1 cellular context compared by ENCODE assay signal in genomic region chr10:78302989-78303854, GRCh38.
TF ChIP-seq lines count a peak whose summit lies in the region.

No MANE protein-coding gene starts in this region.

TF ChIP-seq in HepG2, 621 proteins besides CTCF, POLR2A, EP300 and RAD21 (continued from another document and continues in another):
- TF ChIP-seq NPAS2 (CRISPR knock-in tag; IDR thresholded peaks at IDR 0.05; ENCODE audit: borderline replicate concordance): no peak
- TF ChIP-seq NKX3-1 (CRISPR knock-in tag; IDR thresholded peaks at IDR 0.05): no peak
- no peak for TF ChIP-seq AKNA (CRISPR knock-in tag; IDR thresholded peaks at IDR 0.05; ENCODE audit: borderline replicate concordance)
- 0 out of 2 replicates have a peak, but pooled peaks have one; percentile 26 for TF ChIP-seq ZNF205 (CRISPR knock-in tag; IDR thresholded peaks at IDR 0.05)
- 0 out of 2 replicates have a peak, but pooled peaks have one; percentile 11 for TF ChIP-seq ZNF362 (CRISPR knock-in tag; IDR thresholded peaks at IDR 0.05; ENCODE audit: borderline replicate concordance)
- TF ChIP-seq KLF9 (CRISPR knock-in tag; IDR thresholded peaks at IDR 0.05; ENCODE audit: low read depth): no peak
- TF ChIP-seq ZNF333 (CRISPR knock-in tag; IDR thresholded peaks at IDR 0.05; ENCODE audit: borderline replicate concordance): no peak
- TF ChIP-seq ZNF260 (CRISPR knock-in tag; IDR thresholded peaks at IDR 0.05; ENCODE audit: borderline replicate concordance, low read depth): no peak
- TF ChIP-seq ZNF569 (CRISPR knock-in tag; IDR thresholded peaks at IDR 0.05; ENCODE audit: borderline replicate concordance): no peak
- TF ChIP-seq ZBTB42 (CRISPR knock-in tag; IDR thresholded peaks at IDR 0.05): no peak
- TF ChIP-seq RFX5 (IDR thresholded peaks at IDR 0.05; ENCODE audit: low read depth, low read length): no peak
- peak; percentile 54; the same call in 1 of the 2 replicates for TF ChIP-seq ZNF543 (CRISPR knock-in tag; IDR thresholded peaks at IDR 0.05)
- TF ChIP-seq PCBP1 (IDR thresholded peaks at IDR 0.05; ENCODE audit: borderline replicate concordance, low read depth, low read length): no peak
- TF ChIP-seq XRCC5 (optimal IDR thresholded peaks at IDR 0.05; ENCODE audit: low read length): peak; percentile 93
- peak; percentile 21 for TF ChIP-seq AGO2 (optimal IDR thresholded peaks at IDR 0.05; ENCODE audit: low read depth, low read length)
- 0 out of 2 replicates have a peak, but pooled peaks have one; percentile 29 for TF ChIP-seq RERE (CRISPR knock-in tag; IDR thresholded peaks at IDR 0.05; ENCODE audit: low read depth)
- 0 out of 2 replicates have a peak, but pooled peaks have one; percentile 48 for TF ChIP-seq SSRP1 (CRISPR knock-in tag; IDR thresholded peaks at IDR 0.05)
- TF ChIP-seq ARNT (IDR thresholded peaks at IDR 0.05): no peak
- 0 out of 2 replicates have a peak, but pooled peaks have one; percentile 16 for TF ChIP-seq E2F5 (CRISPR knock-in tag; conservative IDR thresholded peaks at IDR 0.05)
- no peak for TF ChIP-seq ZNF703 (CRISPR knock-in tag; IDR thresholded peaks at IDR 0.05; ENCODE audit: borderline replicate concordance)
- no peak for TF ChIP-seq ZNF138 (CRISPR knock-in tag; IDR thresholded peaks at IDR 0.05; ENCODE audit: low read depth)
- no peak for TF ChIP-seq NFATC3 (CRISPR knock-in tag; IDR thresholded peaks at IDR 0.05)
- TF ChIP-seq ZNF784 (CRISPR knock-in tag; IDR thresholded peaks at IDR 0.05; ENCODE audit: borderline replicate concordance): peak; percentile 75; the same call in 1 of the 2 replicates
- 0 out of 2 replicates have a peak, but pooled peaks have one; percentile 33 for TF ChIP-seq PAWR (CRISPR knock-in tag; IDR thresholded peaks at IDR 0.05; ENCODE audit: borderline replicate concordance)
- peak; percentile 17; the same call in 1 of the 2 replicates for TF ChIP-seq NFYB (CRISPR knock-in tag; IDR thresholded peaks at IDR 0.05)
- TF ChIP-seq ZBTB34 (CRISPR knock-in tag; IDR thresholded peaks at IDR 0.05): peak; percentile 91
- TF ChIP-seq ZNF382 (CRISPR knock-in tag; IDR thresholded peaks at IDR 0.05; ENCODE audit: borderline replicate concordance): no peak
- no peak for TF ChIP-seq PBX3 (CRISPR knock-in tag; IDR thresholded peaks at IDR 0.05; ENCODE audit: borderline replicate concordance)
- TF ChIP-seq BORCS8-MEF2B (CRISPR knock-in tag; IDR thresholded peaks at IDR 0.05): peak; percentile 79; the same call in 1 of the 2 replicates
- no peak for TF ChIP-seq ATM (IDR thresholded peaks at IDR 0.05; ENCODE audit: borderline replicate concordance)
- TF ChIP-seq ZMYM2 (CRISPR knock-in tag; IDR thresholded peaks at IDR 0.05): peak; percentile 57
- TF ChIP-seq GMEB2 (CRISPR knock-in tag; IDR thresholded peaks at IDR 0.05; ENCODE audit: low read depth): 0 out of 2 replicates have a peak, but pooled peaks have one; percentile 33
- TF ChIP-seq CSRNP2 (CRISPR knock-in tag; conservative IDR thresholded peaks at IDR 0.05; ENCODE audit: low read depth): no peak
- no peak for TF ChIP-seq FOXK2 (IDR thresholded peaks at IDR 0.05)
- no peak for TF ChIP-seq ZNF3 (CRISPR knock-in tag; IDR thresholded peaks at IDR 0.05)
- no peak for TF ChIP-seq PHF20 (CRISPR knock-in tag; IDR thresholded peaks at IDR 0.05)
- TF ChIP-seq HNRNPLL (IDR thresholded peaks at IDR 0.05; ENCODE audit: low read depth, low read length, poor library complexity, severe bottlenecking): peak; percentile 93
- no peak for TF ChIP-seq SP140L (CRISPR knock-in tag; IDR thresholded peaks at IDR 0.05; ENCODE audit: borderline replicate concordance)
- TF ChIP-seq CENPT (CRISPR knock-in tag; IDR thresholded peaks at IDR 0.05; ENCODE audit: low read depth): no peak
- no peak for TF ChIP-seq MIER2 (CRISPR knock-in tag; IDR thresholded peaks at IDR 0.05)
- no peak for TF ChIP-seq ZEB1 (IDR thresholded peaks at IDR 0.05; ENCODE audit: insufficient replicate concordance, low read depth)
- TF ChIP-seq RCOR2 (CRISPR knock-in tag; IDR thresholded peaks at IDR 0.05): 0 out of 2 replicates have a peak, but pooled peaks have one; percentile 32
- TF ChIP-seq RBAK (CRISPR knock-in tag; IDR thresholded peaks at IDR 0.05): no peak
- peak; percentile 73 for TF ChIP-seq POLR2G (IDR thresholded peaks at IDR 0.05; ENCODE audit: low read depth, low read length)
